In the genomic region with DNA sequence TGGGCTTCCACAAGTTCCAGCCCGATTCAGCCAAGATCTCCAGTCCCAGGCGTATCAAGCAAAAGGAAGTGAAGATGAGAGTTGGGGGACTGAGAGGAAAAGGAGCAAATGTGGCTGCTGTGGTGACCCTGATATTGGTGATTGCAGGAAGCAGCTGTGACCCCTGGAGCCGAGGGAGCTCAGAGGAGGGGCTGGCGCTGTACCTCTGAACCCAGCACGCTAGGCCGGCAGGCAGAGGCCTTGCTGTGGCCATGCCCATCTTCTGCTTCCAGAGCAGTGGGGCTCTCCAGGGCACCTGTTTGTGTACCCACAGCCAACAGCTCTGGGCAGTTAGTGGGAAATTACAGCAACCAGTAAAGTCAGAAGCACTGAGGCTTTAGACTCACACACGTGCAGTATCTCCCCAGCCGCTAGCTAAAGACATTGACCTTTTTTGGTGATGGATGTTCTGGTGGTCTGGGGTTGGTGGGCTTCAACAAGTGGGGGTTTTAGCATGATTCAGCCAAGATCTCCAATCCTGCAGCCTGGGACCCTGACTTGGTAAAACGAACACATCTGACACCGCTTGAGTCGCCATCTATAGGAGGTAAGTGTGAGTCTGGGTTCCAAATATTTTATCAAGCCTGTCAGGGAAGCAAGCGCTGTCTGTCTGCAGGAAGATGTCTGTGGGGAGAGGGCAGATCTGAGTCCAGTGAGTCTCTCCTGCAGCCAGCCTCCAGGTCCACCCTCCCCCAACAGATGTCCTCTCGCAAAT, we compare ENCODE assay signal across 2 cellular contexts.
TF ChIP-seq lines count a peak whose summit lies in the region.

No MANE protein-coding gene starts in this region.

TF ChIP-seq in HEK293T, 16 proteins besides CTCF, POLR2A, EP300 and RAD21:
- TF ChIP-seq FOXM1 (IDR thresholded peaks at IDR 0.05; ENCODE audit: borderline replicate concordance): no peak
- no peak for TF ChIP-seq ELF4 (IDR thresholded peaks at IDR 0.05)
- TF ChIP-seq ZNF384 (IDR thresholded peaks at IDR 0.05): no peak

TF ChIP-seq in K562, 482 proteins besides CTCF, POLR2A, EP300 and RAD21:
- TF ChIP-seq NR4A1 (CRISPR knock-in tag; IDR thresholded peaks at IDR 0.05) (no peak), NR4A1 (tag; IDR thresholded peaks at IDR 0.05) (no peak), KLF13 (tag; IDR thresholded peaks at IDR 0.05; ENCODE audit: borderline replicate concordance, low read depth) (no peak), ETV1 (tag; conservative IDR thresholded peaks at IDR 0.05; ENCODE audit: low read depth) (no peak), ZBTB33 (CRISPR knock-in tag; IDR thresholded peaks at IDR 0.05) (0 out of 2 replicates have a peak, but pooled peaks have one; percentile 47), LARP7 (IDR thresholded peaks at IDR 0.05) (no peak), MEF2D (tag; conservative IDR thresholded peaks at IDR 0.05; ENCODE audit: low read depth) (no peak), RBM25 (IDR thresholded peaks at IDR 0.05; ENCODE audit: low read depth, low read length, severe bottlenecking) (no peak), TEAD2 (tag; IDR thresholded peaks at IDR 0.05) (no peak), OTX1 (CRISPR knock-in tag; IDR thresholded peaks at IDR 0.05) (no peak)
